12 cellular contexts compared by ENCODE assay signal in the genomic region with DNA sequence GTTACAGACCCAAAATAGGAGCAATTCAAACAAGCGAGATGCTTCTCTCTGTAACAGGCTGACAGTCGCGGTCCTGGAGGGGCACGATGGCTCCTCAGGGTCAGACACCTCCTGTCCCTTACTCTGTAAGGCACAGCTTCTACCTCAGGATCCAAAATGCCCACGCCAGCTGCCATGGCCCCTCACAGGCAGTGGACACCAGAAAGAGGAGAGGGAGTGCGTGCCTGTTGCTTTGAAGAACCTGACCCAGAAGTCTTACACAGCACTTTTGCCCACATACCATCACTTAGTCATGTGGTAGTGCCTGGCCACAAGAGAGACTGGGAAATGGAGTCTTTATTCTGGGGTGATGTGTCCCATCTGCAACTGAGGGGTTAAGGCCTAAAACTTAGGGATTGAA. TPM values are rescaled to one million over a fixed set of nuclear protein-coding genes. Genes with fewer than 3 reads are reported as not detected.
DNase-seq lines count a peak whose midpoint lies in the region; ATAC-seq and TF ChIP-seq lines count a peak whose summit lies in the region.
"Had no signal": no experiment of that assay in that cellular context is flagged by ENCODE, and none has a peak within 500 bp of the region (broad histone marks: within the 10 kb centered on the region; RNA-seq: fewer than 3 reads in every experiment).

No MANE protein-coding gene starts in this region.

- H3K36me3 ChIP-seq in GM23338 (ENCODE audit: insufficient read depth) (no peaks in the 10 kb centered on the region), mesenchymal stem cell (ENCODE audit: control insufficient read depth in 1 of 2, insufficient read depth in 2 of 2, low read depth in 1 of 2, low read length in 2 of 2) (no peaks in the 10 kb centered on the region), stomach smooth muscle (ENCODE audit: control insufficient read depth in 2 of 2, insufficient read depth in 2 of 2, low read length in 2 of 2) (no peaks in the 10 kb centered on the region)
- no peaks in the 10 kb centered on the region for H3K36me3 ChIP-seq in naive thymus-derived CD4-positive, alpha-beta T cell (ENCODE audit: control insufficient read depth in 2 of 3, insufficient read depth in 3 of 3, low read length in 3 of 3)

- H3F3A ChIP-seq in GM23338 (replicated peaks; ENCODE audit: low read depth) = no peaks in the 10 kb centered on the region; the same call in 1 of the 2 replicates

- H2AFZ ChIP-seq in GM23338 (no peak overlapping the region), mesenchymal stem cell (ENCODE audit: low read depth, low read length) (no peak overlapping the region)

- H3K27ac ChIP-seq in GM23338 (ENCODE audit: low read depth) (peak overlapping the region; percentile 88), mesenchymal stem cell (ENCODE audit: low read length, poor library complexity, severe bottlenecking) (peak overlapping the region; percentile 95), stomach smooth muscle (ENCODE audit: low read length) (peak overlapping the region; percentile 74)
- H3K27ac ChIP-seq in naive thymus-derived CD4-positive, alpha-beta T cell (ENCODE audit: low read depth, low read length) = no peak overlapping the region

- no peak overlapping the region for H2BK120ac ChIP-seq in mesenchymal stem cell (ENCODE audit: low read depth, low read length)

- ATAC-seq in GM23338 = no peak; the same call in 2 of the 3 replicates
- no peak for ATAC-seq in HG03135 (IDR thresholded peaks at IDR 0.05; ENCODE audit: unreplicated experiment)
- no peak for ATAC-seq in naive thymus-derived CD4-positive, alpha-beta T cell
- ATAC-seq: body of pancreas had no signal

- intact Hi-C loops in naive thymus-derived CD4-positive, alpha-beta T cell (cut with micrococcal nuclease) = no loop called here

- CTCF ChIA-PET in naive thymus-derived CD4-positive, alpha-beta T cell (lab: Charles Lee) = no interaction called here

- DNase-seq in GM23338 (ENCODE audit: low spot score) (no peak), amniotic epithelial cell (ENCODE audit: low read depth) (peak; percentile 53), mesenchymal stem cell (peak; percentile 72), NCI-H345 treated with DMSO at 0.1 percent for 48 hours (lab: John Stamatoyannopoulos, UW; ENCODE audit: unreplicated experiment) (no peak)
- no peak for DNase-seq in naive thymus-derived CD4-positive, alpha-beta T cell
- DNase-seq: activated CD4-positive, alpha-beta T cell treated with anti-CD3 and anti-CD28 coated beads for 4 hours; body of pancreas; Calu3; NCI-H1694 had no signal

- H4K20me1 ChIP-seq in GM23338 (replicated peaks; ENCODE audit: insufficient read depth) = no peaks in the 10 kb centered on the region

- no peak for TF ChIP-seq CTCF in GM23338 (conservative IDR thresholded peaks at IDR 0.05; ENCODE audit: low read depth in 2 of 2)

- no peak overlapping the region for H2BK15ac ChIP-seq in mesenchymal stem cell (ENCODE audit: low read depth, poor library complexity, severe bottlenecking)

- H3K27me3 Mint-ChIP-seq in GM23338 (ENCODE audit: insufficient read depth, low read depth, poor library complexity) = peaks cover 4% of the 10 kb centered on the region
- no peaks in the 10 kb centered on the region for H3K27me3 Mint-ChIP-seq in naive thymus-derived CD4-positive, alpha-beta T cell
- H3K27me3 Mint-ChIP-seq: IgD-negative memory B cell had no signal

- H3K4me2 ChIP-seq in GM23338 (peak overlapping the region; percentile 42), mesenchymal stem cell (ENCODE audit: low read length, poor library complexity, severe bottlenecking) (no peak overlapping the region)

- H3K4me3 ChIP-seq in GM23338 (peak overlapping the region; percentile 10; the same call in 1 of the 2 replicates), mesenchymal stem cell (ENCODE audit: insufficient read depth in 1 of 2, low read depth in 1 of 2, low read length in 2 of 2) (no peak overlapping the region), stomach smooth muscle (ENCODE audit: low read length in 2 of 2) (no peak overlapping the region)
- H3K4me3 ChIP-seq in naive thymus-derived CD4-positive, alpha-beta T cell (ENCODE audit: low read length) = no peak overlapping the region
- H3K4me3 ChIP-seq: body of pancreas had no signal

- H3K79me2 ChIP-seq in GM23338 (replicated peaks; ENCODE audit: insufficient read depth) = peaks cover 57% of the 10 kb centered on the region

- peak overlapping the region; percentile 88 for H3K27ac Mint-ChIP-seq in GM23338
- H3K27ac Mint-ChIP-seq in naive thymus-derived CD4-positive, alpha-beta T cell = no peak overlapping the region
- H3K27ac Mint-ChIP-seq: IgD-negative memory B cell had no signal

- H3K4me1 ChIP-seq in GM23338 (ENCODE audit: insufficient read depth) (peaks cover 31% of the 10 kb centered on the region), mesenchymal stem cell (ENCODE audit: control insufficient read depth, insufficient read depth, low read depth, low read length) (peaks cover 14% of the 10 kb centered on the region), stomach smooth muscle (ENCODE audit: control insufficient read depth, insufficient read depth, low read length) (peaks cover 22% of the 10 kb centered on the region)
- H3K4me1 ChIP-seq in naive thymus-derived CD4-positive, alpha-beta T cell (ENCODE audit: control insufficient read depth in 2 of 2, insufficient read depth in 2 of 2, low read length in 2 of 2) = no peaks in the 10 kb centered on the region

- peak overlapping the region; percentile 29; the same call in 2 of the 3 replicates for H3K4me3 Mint-ChIP-seq in GM23338
- H3K4me3 Mint-ChIP-seq in naive thymus-derived CD4-positive, alpha-beta T cell = no peak overlapping the region
- H3K4me3 Mint-ChIP-seq: IgD-negative memory B cell had no signal

- no peak overlapping the region for H2BK5ac ChIP-seq in mesenchymal stem cell (ENCODE audit: low read depth, low read length, poor library complexity, severe bottlenecking)

- H4K91ac ChIP-seq in mesenchymal stem cell (ENCODE audit: low read length) = peak overlapping the region; percentile 95

- peak overlapping the region; percentile 83 to 85 for H3K4ac ChIP-seq in mesenchymal stem cell (ENCODE audit: low read depth in 1 of 2, low read length in 2 of 2)

- peak overlapping the region; percentile 90 for H2AK5ac ChIP-seq in mesenchymal stem cell (ENCODE audit: low read length, severe bottlenecking)

- no peaks in the 10 kb centered on the region for H3K9me2 ChIP-seq in GM23338 (ENCODE audit: insufficient read depth)

- peaks cover 45% of the 10 kb centered on the region for H3K4me1 Mint-ChIP-seq in GM23338
- peaks cover 0 to 20% (median 11%) of the 10 kb centered on the region in 7 donors for H3K4me1 Mint-ChIP-seq in naive thymus-derived CD4-positive, alpha-beta T cell

- H3K23ac ChIP-seq in mesenchymal stem cell (ENCODE audit: low read length in 2 of 2) = no peak overlapping the region

- H3K18ac ChIP-seq in mesenchymal stem cell (ENCODE audit: low read depth in 1 of 2, low read length in 2 of 2) = peak overlapping the region; percentile 79 to 81

- H3K9me3 ChIP-seq in mesenchymal stem cell (ENCODE audit: control insufficient read depth, low read length) (no peaks in the 10 kb centered on the region), stomach smooth muscle (ENCODE audit: control insufficient read depth in 2 of 2, low read length in 2 of 2) (no peaks in the 10 kb centered on the region)
- H3K9me3 ChIP-seq in naive thymus-derived CD4-positive, alpha-beta T cell (ENCODE audit: control insufficient read depth in 2 of 3, low read length in 3 of 3) = no peaks in the 10 kb centered on the region
- H3K9me3 ChIP-seq: body of pancreas had no signal

- H3K27me3 ChIP-seq in GM23338 (ENCODE audit: insufficient read depth) (no peaks in the 10 kb centered on the region), mesenchymal stem cell (ENCODE audit: control insufficient read depth in 1 of 2, insufficient read depth in 1 of 2, low read length in 2 of 2) (no peaks in the 10 kb centered on the region), stomach smooth muscle (ENCODE audit: control insufficient read depth in 1 of 2, insufficient read depth in 2 of 2, low read length in 2 of 2) (no peaks in the 10 kb centered on the region)
- no peaks in the 10 kb centered on the region for H3K27me3 ChIP-seq in naive thymus-derived CD4-positive, alpha-beta T cell (ENCODE audit: control insufficient read depth in 2 of 2, insufficient read depth in 2 of 2, low read length in 2 of 2)
- H3K27me3 ChIP-seq: body of pancreas had no signal

- peak overlapping the region in 1 of 2 experiments; percentile 71 for H3K14ac ChIP-seq in mesenchymal stem cell (ENCODE audit: low read length in 2 of 2)

- H3K36me3 Mint-ChIP-seq in GM23338 (ENCODE audit: low read depth) = peaks cover 6% of the 10 kb centered on the region
- peaks cover 0 to 12% (median 1%) of the 10 kb centered on the region in 5 donors for H3K36me3 Mint-ChIP-seq in naive thymus-derived CD4-positive, alpha-beta T cell

- peaks cover 6% of the 10 kb centered on the region for H3K9me3 Mint-ChIP-seq in GM23338
- peaks cover 0 to 8% (median 2%) of the 10 kb centered on the region in 11 donors for H3K9me3 Mint-ChIP-seq in naive thymus-derived CD4-positive, alpha-beta T cell

- peak overlapping the region; percentile 87 for H4K8ac ChIP-seq in mesenchymal stem cell (ENCODE audit: low read length)

- peaks cover 13% of the 10 kb centered on the region for H3K79me1 ChIP-seq in mesenchymal stem cell (replicated peaks; ENCODE audit: low read length, poor library complexity, severe bottlenecking)

- H3K9ac ChIP-seq in mesenchymal stem cell (ENCODE audit: low read length) (peak overlapping the region; percentile 79), stomach smooth muscle (ENCODE audit: low read length in 2 of 2) (no peak overlapping the region)

- peak overlapping the region; percentile 70 to 97 for H2BK12ac ChIP-seq in mesenchymal stem cell (ENCODE audit: low read length in 2 of 2)

- 79% methylated on average over 4 of the region's 6 CpGs for WGBS in mesenchymal stem cell

- POLR2A ChIA-PET in naive thymus-derived CD4-positive, alpha-beta T cell (lab: Charles Lee) = no interaction called here

TF ChIP-seq in GM23338, 12 proteins besides CTCF, POLR2A, EP300 and RAD21 (continues in another document):
- no peak for TF ChIP-seq CREB1 (CRISPR knock-in tag; IDR thresholded peaks at IDR 0.05; ENCODE audit: low read depth)

RNA-seq across cellular contexts. Expression of gene ABL1, which starts 11.6 kb away (rescaled TPM):
- 80.4 and 85.1 TPM in 2 replicates for total RNA-seq in GM23338 (2014; rRNA removed; shearing (Covaris generic))
- polyA plus RNA-seq in GM23338 (2016; fragmentation: Nextera tagmentation; extraction: Ambion mirVana) = 20.7 and 23.4 TPM in 2 replicates
- polyA plus RNA-seq in mesenchymal stem cell (2013, experiment 1 of 2) = 49.4 TPM
- 49.9 TPM for polyA plus RNA-seq in mesenchymal stem cell (2013, experiment 2 of 2)
- 10 to 100 TPM; 32.1 to 41.0 (median 39.5) TPM for total RNA-seq in naive thymus-derived CD4-positive, alpha-beta T cell
- 10 to 100 TPM in 1 of 2 donors, 1 to 10 TPM in 1; 8.4 to 15.8 TPM for polyA plus RNA-seq in naive thymus-derived CD4-positive, alpha-beta T cell

Comparison
In these comparisons a context has a peak if more than half of its experiments do, and no peak if none do; other contexts are left out.
1. DNase-seq: peak in amniotic epithelial cell (single experiment) and mesenchymal stem cell (single experiment); none in GM23338 (single experiment), NCI-H345 treated with DMSO at 0.1 percent for 48 hours (single experiment) and naive thymus-derived CD4-positive, alpha-beta T cell (0 of 9).